16 cellular contexts compared by ENCODE assay signal in the genomic region with DNA sequence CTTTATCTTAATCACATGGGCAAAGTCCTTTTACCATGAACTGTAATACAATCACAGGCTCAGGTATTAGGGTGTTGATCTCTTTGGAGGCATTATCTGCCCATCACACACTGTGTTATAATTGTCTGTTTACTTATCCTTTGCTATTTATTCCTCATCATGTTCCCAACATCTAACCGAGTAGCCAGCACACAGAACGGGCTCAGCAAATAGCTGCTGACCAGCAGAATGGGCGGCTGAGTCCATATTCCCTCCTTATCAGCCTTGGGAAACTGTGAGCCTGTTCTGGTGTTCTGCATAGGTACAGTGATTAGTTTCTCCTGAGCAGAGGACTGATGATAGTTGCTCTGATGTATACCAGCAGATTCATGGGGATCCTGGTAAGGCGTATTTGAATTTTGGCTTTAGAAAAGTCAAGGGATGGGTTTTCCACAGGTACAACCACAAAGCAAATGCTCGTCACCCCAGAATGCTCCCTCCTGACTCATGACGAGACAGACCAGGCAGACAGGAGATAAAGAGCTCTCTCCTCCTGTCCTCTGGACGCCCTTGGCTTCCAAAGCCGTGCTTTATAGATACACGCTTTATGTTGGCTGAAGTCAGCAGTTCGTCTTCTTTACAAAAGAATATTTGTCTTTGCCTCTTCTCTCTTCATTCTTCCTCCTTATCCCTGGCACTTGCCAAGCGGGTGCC.
DNase-seq lines count a peak whose midpoint lies in the region; ATAC-seq and TF ChIP-seq lines count a peak whose summit lies in the region.
"Had no signal": no experiment of that assay in that cellular context is flagged by ENCODE, and none has a peak within 500 bp of the region (broad histone marks: within the 10 kb centered on the region; RNA-seq: fewer than 3 reads in every experiment).

No MANE protein-coding gene starts in this region.

- H3K9me3 Mint-ChIP-seq in nephron: no peaks in the 10 kb centered on the region
- no peaks in the 10 kb centered on the region for H3K9me3 Mint-ChIP-seq in naive thymus-derived CD8-positive, alpha-beta T cell

- DNase-seq in NCI-H748 (lab: John Stamatoyannopoulos, UW; ENCODE audit: unreplicated experiment) (peak; percentile 18), NCI-H748 treated with DMSO at 0.1 percent for 48 hours (lab: John Stamatoyannopoulos, UW) (no peak), testis (no peak), hippocampal formation (lab: John Stamatoyannopoulos, UW) (no peak)
- no peak for DNase-seq in naive thymus-derived CD8-positive, alpha-beta T cell
- DNase-seq: BE2C; CD8-positive, alpha-beta memory T cell; DMS79 treated with DMSO at 0.1 percent for 48 hours; NCI-H187 treated with DMSO at 0.1 percent for 48 hours; PC-9 had no signal

- H3K27ac ChIP-seq in esophagus (ENCODE audit: low read depth in 2 of 2, low read length in 1 of 2) (peak overlapping the region; percentile 65 to 86), testis (peak overlapping the region; percentile 57 to 83)
- H3K27ac ChIP-seq: 22Rv1, HL-60, PC-9 had no signal

- peaks cover 15% of the 10 kb centered on the region for H3K27me3 Mint-ChIP-seq in nephron (ENCODE audit: low read depth)
- peaks cover 3 to 40% (median 20%) of the 10 kb centered on the region in 5 donors for H3K27me3 Mint-ChIP-seq in naive thymus-derived CD8-positive, alpha-beta T cell

- no peak for ATAC-seq in HG02870 (IDR thresholded peaks at IDR 0.05; ENCODE audit: unreplicated experiment)
- ATAC-seq in naive thymus-derived CD8-positive, alpha-beta T cell: no peak

- WGBS in esophagus, 2 donors: 60 to 68% methylated on average over 11 of the region's 11 CpGs
- WGBS in testis, 2 donors: 34 to 37% methylated on average over 11 of the region's 11 CpGs

- no peaks in the 10 kb centered on the region for H3K36me3 ChIP-seq in esophagus (ENCODE audit: control insufficient read depth in 2 of 2, insufficient read depth in 2 of 2, low read length in 1 of 2)
- no peaks in the 10 kb centered on the region for H3K36me3 ChIP-seq in testis (ENCODE audit: low read depth, missing control alignments)
- H3K36me3 ChIP-seq: BE2C, HAP-1 had no signal

- H3K4me3 Mint-ChIP-seq in nephron: no peak overlapping the region
- no peak overlapping the region for H3K4me3 Mint-ChIP-seq in naive thymus-derived CD8-positive, alpha-beta T cell
- H3K4me3 Mint-ChIP-seq: CD8-positive, alpha-beta memory T cell had no signal

- no peak for TF ChIP-seq CTCF in nephron (IDR thresholded peaks at IDR 0.05; ENCODE audit: unreplicated experiment in 3 of 3)
- TF ChIP-seq CTCF in testis (IDR thresholded peaks at IDR 0.05): no peak

- H3K27ac Mint-ChIP-seq in nephron: peak overlapping the region in 2 of 3 experiments; percentile 91 to 92
- H3K27ac Mint-ChIP-seq in naive thymus-derived CD8-positive, alpha-beta T cell: no peak overlapping the region
- H3K27ac Mint-ChIP-seq: CD8-positive, alpha-beta memory T cell had no signal

- H3K4me1 ChIP-seq in esophagus (ENCODE audit: control insufficient read depth in 2 of 2, insufficient read depth in 2 of 2, low read length in 1 of 2) (peaks cover 0 to 7% of the 10 kb centered on the region in 2 donors), testis (peaks cover 29% of the 10 kb centered on the region)
- H3K4me1 ChIP-seq: BE2C had no signal

- TF ChIP-seq POLR2A in testis (IDR thresholded peaks at IDR 0.05): no peak

- POLR2A ChIA-PET in naive thymus-derived CD8-positive, alpha-beta T cell (lab: Charles Lee): no interaction called here

- peaks cover 57% of the 10 kb centered on the region for H3K4me1 Mint-ChIP-seq in nephron
- no peaks in the 10 kb centered on the region for H3K4me1 Mint-ChIP-seq in naive thymus-derived CD8-positive, alpha-beta T cell
- H3K4me1 Mint-ChIP-seq: CD8-positive, alpha-beta memory T cell had no signal

- no peak overlapping the region for H3K4me3 ChIP-seq in esophagus (ENCODE audit: low read depth in 1 of 2, low read length in 2 of 2)
- no peak overlapping the region for H3K4me3 ChIP-seq in testis
- H3K4me3 ChIP-seq: HAP-1, PC-9 had no signal

- H3K36me3 Mint-ChIP-seq in nephron (ENCODE audit: low read depth): peaks cover 3% of the 10 kb centered on the region
- H3K36me3 Mint-ChIP-seq in naive thymus-derived CD8-positive, alpha-beta T cell: no peaks in the 10 kb centered on the region
- H3K36me3 Mint-ChIP-seq: CD8-positive, alpha-beta memory T cell had no signal

- H3K27me3 ChIP-seq in esophagus (ENCODE audit: control insufficient read depth in 1 of 2, insufficient read depth in 2 of 2, low read length in 2 of 2) (no peaks in the 10 kb centered on the region), testis (no peaks in the 10 kb centered on the region)
- H3K27me3 ChIP-seq: BE2C had no signal

- intact Hi-C loops in testis (cut with DNase I; ENCODE audit: low total_unique reads): no loop called here

- H3K9me3 ChIP-seq in esophagus (ENCODE audit: control insufficient read depth in 2 of 2, insufficient read depth in 1 of 2, low read depth in 1 of 2, low read length in 1 of 2) (peaks cover 0 to 3% of the 10 kb centered on the region in 2 donors), testis (no peaks in the 10 kb centered on the region)
- H3K9me3 ChIP-seq: BE2C, HAP-1 had no signal

Comparison
In these comparisons a context has a peak if more than half of its experiments do, and no peak if none do; other contexts are left out.
1. H3K27ac Mint-ChIP-seq: peak in nephron (2 of 3); none in naive thymus-derived CD8-positive, alpha-beta T cell (0 of 10).